14 cellular contexts compared by ENCODE assay signal in genomic region chr9:107827304-107827703, GRCh38.
DNase-seq lines count a peak whose midpoint lies in the region; ATAC-seq and TF ChIP-seq lines count a peak whose summit lies in the region.
"Had no signal": no experiment of that assay in that cellular context is flagged by ENCODE, and none has a peak within 500 bp of the region (broad histone marks: within the 10 kb centered on the region; RNA-seq: fewer than 3 reads in every experiment).

No MANE protein-coding gene starts in this region.

- no peak for TF ChIP-seq CTCF in GM13977 (IDR thresholded peaks at IDR 0.05; ENCODE audit: extremely low read depth, insufficient read depth, missing control alignments)

- in situ Hi-C loops in GM13977 (cut with MboI; ENCODE audit: low pct_unique_long_range_greater_than_20kb, low sequenced_read_pairs, unreplicated experiment), result no loop called here

- ATAC-seq in GM19035 (IDR thresholded peaks at IDR 0.05; ENCODE audit: unreplicated experiment) (peak; percentile 55), HG02642 (IDR thresholded peaks at IDR 0.05; ENCODE audit: poor library complexity, unreplicated experiment) (peak; percentile 75), HG03442 (IDR thresholded peaks at IDR 0.05; ENCODE audit: unreplicated experiment) (peak; percentile 82)
- ATAC-seq: stimulated activated naive CD8-positive, alpha-beta T cell treated with anti-CD3 and anti-CD28 coated beads, Interleukin-15, amount 100 ng/mL, for 72 hours had no signal

- peak; percentile 25 for DNase-seq in GM13977 (ENCODE audit: low spot score)
- no peak for DNase-seq in T-helper 1 cell
- DNase-seq in amniotic stem cell (lab: John Stamatoyannopoulos, UW), result no peak
- DNase-seq in anterior cingulate cortex (lab: John Stamatoyannopoulos, UW), result no peak
- no peak for DNase-seq in AG20443 (ENCODE audit: low spot score)
- DNase-seq: activated CD4-positive, CD25-positive, alpha-beta regulatory T cell; activated T-cell treated with anti-CD3 and anti-CD28 coated beads for 4 hours; DMS 273 treated with DMSO at 0.1 percent for 48 hours; mammary epithelial cell; sigmoid colon; stimulated activated naive CD8-positive, alpha-beta T cell treated with anti-CD3 and anti-CD28 coated beads, Interleukin-15, amount 100 ng/mL, for 72 hours had no signal
